Comparison of ENCODE assay signal across 9 cellular contexts in genomic region chr2:206160807-206161179, GRCh38. TPM values are rescaled to one million over a fixed set of nuclear protein-coding genes. Genes with fewer than 3 reads are reported as not detected.
DNase-seq lines count a peak whose midpoint lies in the region; TF ChIP-seq lines count a peak whose summit lies in the region.
"Had no signal": no experiment of that assay in that cellular context is flagged by ENCODE, and none has a peak within 500 bp of the region (broad histone marks: within the 10 kb centered on the region; RNA-seq: fewer than 3 reads in every experiment).

No MANE protein-coding gene starts in this region.

- CTCF ChIA-PET in activated naive CD4-positive, alpha-beta T cell treated with anti-CD3 and anti-CD28 coated beads for 36 hours (lab: Charles Lee) = interaction anchor here (1.1 to 1.3 kb wide), 2 partner anchors 73 to 156 kb away, joined by 3 read pairs; no protein-coding TSS in a partner anchor

- peak overlapping the region; percentile 95 for H3K27ac ChIP-seq in subcutaneous abdominal adipose tissue (ENCODE audit: low read depth, low read length)

- peak overlapping the region; percentile 79 to 100 (median 95) for H3K9ac ChIP-seq in subcutaneous abdominal adipose tissue (ENCODE audit: low read length in 5 of 5)

- no peaks in the 10 kb centered on the region for H3K27me3 ChIP-seq in subcutaneous abdominal adipose tissue (ENCODE audit: control insufficient read depth in 5 of 5, insufficient read depth in 4 of 5, low read length in 5 of 5)

- H3K27ac Mint-ChIP-seq in activated naive CD4-positive, alpha-beta T cell treated with anti-CD3 and anti-CD28 coated beads for 36 hours = peak overlapping the region; percentile 97
- peak overlapping the region; percentile 78 to 99 (median 98) for H3K27ac Mint-ChIP-seq in immature natural killer cell

- H3K27me3 Mint-ChIP-seq in activated naive CD4-positive, alpha-beta T cell treated with anti-CD3 and anti-CD28 coated beads for 36 hours (ENCODE audit: low read depth) = no peaks in the 10 kb centered on the region
- peaks cover 9 to 13% (median 12%) of the 10 kb centered on the region in 3 donors for H3K27me3 Mint-ChIP-seq in immature natural killer cell (ENCODE audit: low read depth in 3 of 3)

- H3K4me3 Mint-ChIP-seq in activated naive CD4-positive, alpha-beta T cell treated with anti-CD3 and anti-CD28 coated beads for 36 hours = peak overlapping the region; percentile 96
- H3K4me3 Mint-ChIP-seq in immature natural killer cell = peak overlapping the region; percentile 91 to 100 (median 99)

- no peak for TF ChIP-seq CTCF in GM20000 (IDR thresholded peaks at IDR 0.05; ENCODE audit: extremely low read depth, missing control alignments)

- intact Hi-C loops in activated naive CD4-positive, alpha-beta T cell treated with anti-CD3 and anti-CD28 coated beads for 36 hours (cut with micrococcal nuclease) = loop anchor here (1.0 kb wide), 2 partner anchors 201 to 284 kb away; no protein-coding TSS in a partner anchor

- peaks cover 1 to 38% (median 31%) of the 10 kb centered on the region in 5 donors for H3K4me1 ChIP-seq in subcutaneous abdominal adipose tissue (ENCODE audit: control insufficient read depth in 5 of 5, insufficient read depth in 5 of 5, low read length in 5 of 5)

- H3K36me3 ChIP-seq in subcutaneous abdominal adipose tissue (ENCODE audit: control insufficient read depth in 5 of 5, insufficient read depth in 5 of 5, low read length in 5 of 5) = peaks cover 15 to 31% (median 25%) of the 10 kb centered on the region in 5 donors

- DNase-seq in activated CD4-positive, alpha-beta T cell treated with anti-CD3 and anti-CD28 coated beads for 48 hours = peak; percentile 18
- no peak for DNase-seq in activated CD4-positive, alpha-beta T cell treated with anti-CD3 and anti-CD28 coated beads for 4 hours
- DNase-seq in activated naive CD4-positive, alpha-beta T cell treated with anti-CD3 and anti-CD28 coated beads for 36 hours = no peak
- DNase-seq in immature natural killer cell (no peak), DMS53 (lab: John Stamatoyannopoulos, UW) (no peak), T-helper 9 cell (no peak), GM20000 (ENCODE audit: low spot score) (no peak)
- DNase-seq: Kasumi-1 had no signal

- peak overlapping the region; percentile 89 to 99 (median 95) for H3K4me3 ChIP-seq in subcutaneous abdominal adipose tissue (ENCODE audit: low read depth in 1 of 5, low read length in 5 of 5)

- H3K9me3 ChIP-seq in subcutaneous abdominal adipose tissue (ENCODE audit: control insufficient read depth in 5 of 5, low read length in 5 of 5) = no peaks in the 10 kb centered on the region

- peaks cover 48% of the 10 kb centered on the region for H3K36me3 Mint-ChIP-seq in activated naive CD4-positive, alpha-beta T cell treated with anti-CD3 and anti-CD28 coated beads for 36 hours (ENCODE audit: low read depth)
- peaks cover 8 to 20% (median 16%) of the 10 kb centered on the region in 3 donors for H3K36me3 Mint-ChIP-seq in immature natural killer cell

- H3K4me1 Mint-ChIP-seq in activated naive CD4-positive, alpha-beta T cell treated with anti-CD3 and anti-CD28 coated beads for 36 hours (ENCODE audit: low read depth) = peaks cover 50% of the 10 kb centered on the region
- H3K4me1 Mint-ChIP-seq in immature natural killer cell = peaks cover 46 to 71% of the 10 kb centered on the region in 2 donors

- H3K9me3 Mint-ChIP-seq in activated naive CD4-positive, alpha-beta T cell treated with anti-CD3 and anti-CD28 coated beads for 36 hours = no peaks in the 10 kb centered on the region
- no peaks in the 10 kb centered on the region for H3K9me3 Mint-ChIP-seq in immature natural killer cell

RNA-seq across cellular contexts. Expression of gene EEF1B2, which starts 1.1 kb away (rescaled TPM):
- 1,000 to 10,000 TPM; 1,328 to 1,373 TPM for total RNA-seq in activated naive CD4-positive, alpha-beta T cell treated with anti-CD3 and anti-CD28 coated beads for 36 hours
- polyA plus RNA-seq in immature natural killer cell = 1,000 to 10,000 TPM in 1 of 3 donors, 100 to 1,000 TPM in 2; 434 to 1,002 (median 456) TPM

RNA-seq across cellular contexts. Expression of gene NDUFS1, which starts 1.5 kb away (rescaled TPM):
- 10 to 100 TPM; 81.1 to 83.3 TPM for total RNA-seq in activated naive CD4-positive, alpha-beta T cell treated with anti-CD3 and anti-CD28 coated beads for 36 hours
- polyA plus RNA-seq in immature natural killer cell = 10 to 100 TPM; 30.2 to 43.3 (median 39.7) TPM
